14 cellular contexts compared by ENCODE assay signal in the genomic region with DNA sequence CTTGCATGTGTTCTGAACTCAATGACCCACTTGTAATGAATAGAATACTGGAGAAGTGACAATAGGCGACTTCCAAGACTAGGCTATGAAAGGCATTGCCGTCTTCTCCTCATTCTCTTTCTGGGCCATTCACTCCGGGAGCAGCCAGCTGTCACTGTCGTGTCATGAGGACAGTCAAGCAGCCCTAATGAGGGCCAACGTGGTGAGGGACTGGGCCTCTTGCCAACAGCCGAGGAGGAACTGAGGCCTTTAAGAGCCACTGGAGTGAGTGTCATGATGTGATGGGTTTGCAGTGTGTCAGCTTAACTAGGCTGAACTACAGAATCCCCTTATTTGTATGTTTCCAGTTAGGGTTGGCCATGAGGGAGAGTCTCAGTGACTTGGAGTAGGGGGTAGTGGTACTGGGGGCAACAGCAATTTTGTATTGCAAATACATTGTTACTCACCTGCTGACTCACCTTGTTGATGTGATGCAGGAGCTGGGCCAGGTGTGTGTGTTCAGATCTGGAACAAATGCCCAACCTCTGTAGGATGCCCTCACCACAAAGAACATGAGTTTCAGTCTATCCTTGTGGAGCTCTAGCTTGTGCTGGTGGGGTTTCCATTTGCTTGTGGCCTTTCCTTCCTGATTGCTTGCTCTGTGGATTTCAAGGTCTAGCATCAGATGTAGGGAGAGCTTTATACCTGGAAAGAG.
A peak's percentile ranks its signal among the peaks of the same experiment; 100 is the strongest.
DNase-seq lines count a peak whose midpoint lies in the region; ATAC-seq, FAIRE-seq and TF ChIP-seq lines count a peak whose summit lies in the region.
"Had no signal": no experiment of that assay in that cellular context is flagged by ENCODE, and none has a peak within 500 bp of the region (broad histone marks: within the 10 kb centered on the region; RNA-seq: fewer than 3 reads in every experiment).

No MANE protein-coding gene starts in this region.

- H3K4me3 ChIP-seq in left lung, result no peak overlapping the region
- H3K4me3 ChIP-seq: skin epidermis, tibial nerve had no signal

- intact Hi-C loops in left lung (cut with DNase I), result no loop called here

- peaks cover 0 to 5% of the 10 kb centered on the region in 2 donors for H3K4me1 ChIP-seq in left lung
- H3K4me1 ChIP-seq: tibial nerve had no signal

- ATAC-seq in left lung (peak; percentile 57), GM18868 (IDR thresholded peaks at IDR 0.05; ENCODE audit: unreplicated experiment) (no peak)

- H3K36me3 ChIP-seq in left lung, result no peaks in the 10 kb centered on the region
- H3K36me3 ChIP-seq: brain microvascular endothelial cell, tibial nerve had no signal

- peaks cover 0 to 6% of the 10 kb centered on the region in 2 donors for H3K27me3 ChIP-seq in left lung
- H3K27me3 ChIP-seq: brain microvascular endothelial cell had no signal

- no peaks in the 10 kb centered on the region for H3K9me3 ChIP-seq in left lung

- peak; percentile 70 for DNase-seq in DMS153 (lab: John Stamatoyannopoulos, UW)
- DNase-seq in Kasumi-1 (lab: John Stamatoyannopoulos, UW), result peak; percentile 19 to 44
- peak; percentile 63 for DNase-seq in NCI-H82 treated with DMSO at 0.1 percent for 48 hours (lab: John Stamatoyannopoulos, UW; ENCODE audit: unreplicated experiment)
- DNase-seq in left lung, result peak in 1 of 2 donors; percentile 60
- DNase-seq in 8988T, result no peak
- DNase-seq in HTR-8/SVneo (ENCODE audit: insufficient read length, low spot score), result no peak
- DNase-seq in stimulated activated CD4-positive, alpha-beta T cell treated with anti-CD3 and anti-CD28 coated beads, Interleukin-15, amount 100 ng/mL, for 24 hours, result no peak
- DNase-seq: brain microvascular endothelial cell; CD8-positive, alpha-beta memory T cell; kidney glomerular epithelial cell had no signal

- H3K27ac ChIP-seq in left lung, result no peak overlapping the region
- H3K27ac ChIP-seq: brain microvascular endothelial cell, skin epidermis, tibial nerve had no signal

- no peak for TF ChIP-seq CTCF in left lung (IDR thresholded peaks at IDR 0.05)

- no peak for FAIRE-seq in HTR-8/SVneo (lab: Jason Lieb, UNC)
- FAIRE-seq: TTC549 had no signal

Comparison
In these comparisons a context has a peak if more than half of its experiments do, and no peak if none do; other contexts are left out.
1. DNase-seq: peak in DMS153 (single experiment), Kasumi-1 (2 of 2) and NCI-H82 treated with DMSO at 0.1 percent for 48 hours (single experiment); none in 8988T (single experiment), HTR-8/SVneo (single experiment) and stimulated activated CD4-positive, alpha-beta T cell treated with anti-CD3 and anti-CD28 coated beads, Interleukin-15, amount 100 ng/mL, for 24 hours (single experiment).